Comparison of ENCODE assay signal across 33 cellular contexts in genomic region chr1:243793298-243793697, GRCh38. TPM values are rescaled to one million over a fixed set of nuclear protein-coding genes. Genes with fewer than 3 reads are reported as not detected.
DNase-seq lines count a peak whose midpoint lies in the region; ATAC-seq and TF ChIP-seq lines count a peak whose summit lies in the region.
"Had no signal": no experiment of that assay in that cellular context is flagged by ENCODE, and none has a peak within 500 bp of the region (broad histone marks: within the 10 kb centered on the region; RNA-seq: fewer than 3 reads in every experiment).

No MANE protein-coding gene starts in this region.

- H3K4me1 Mint-ChIP-seq in activated T-cell treated with anti-CD3 and anti-CD28 coated beads, Interleukin-2, amount 50 U/mL, for 24 hours (ENCODE audit: low read depth): peaks cover 65% of the 10 kb centered on the region

- peak overlapping the region; percentile 63 for H3K27ac Mint-ChIP-seq in activated T-cell treated with anti-CD3 and anti-CD28 coated beads, Interleukin-2, amount 50 U/mL, for 24 hours
- H3K27ac Mint-ChIP-seq: CD14-positive monocyte had no signal

- H3K36me3 ChIP-seq in tibial nerve: peaks cover 0 to 5% (median 0%) of the 10 kb centered on the region in 3 donors
- H3K36me3 ChIP-seq: colonic mucosa, ovary, Peyer's patch, transverse colon had no signal

- no peak for TF ChIP-seq EP300 in tibial nerve (IDR thresholded peaks at IDR 0.05)

- no peaks in the 10 kb centered on the region for H3K9me3 ChIP-seq in tibial nerve
- H3K9me3 ChIP-seq: Caco-2, colonic mucosa, ovary, Peyer's patch, transverse colon had no signal

- H3K4me1 ChIP-seq in tibial nerve: peaks cover 0 to 60% (median 31%) of the 10 kb centered on the region in 4 donors
- H3K4me1 ChIP-seq: colonic mucosa had no signal

- ATAC-seq in HG03432 (IDR thresholded peaks at IDR 0.05; ENCODE audit: unreplicated experiment): peak; percentile 62
- ATAC-seq: left colon had no signal

- H3K27me3 Mint-ChIP-seq in activated T-cell treated with anti-CD3 and anti-CD28 coated beads, Interleukin-2, amount 50 U/mL, for 24 hours: no peaks in the 10 kb centered on the region

- 88 to 92% methylated on average over 2 of the region's 2 CpGs for WGBS in tibial nerve, 2 donors

- no peak overlapping the region for H3K4me3 Mint-ChIP-seq in activated T-cell treated with anti-CD3 and anti-CD28 coated beads, Interleukin-2, amount 50 U/mL, for 24 hours
- H3K4me3 Mint-ChIP-seq: CD14-positive monocyte, H9 had no signal

- H3K27ac ChIP-seq in tibial nerve: peak overlapping the region; percentile 63 to 83 (median 69)
- H3K27ac ChIP-seq: colonic mucosa, epithelial cell of prostate had no signal

- TF ChIP-seq CTCF in tibial nerve (IDR thresholded peaks at IDR 0.05): no peak

- no peaks in the 10 kb centered on the region for H3K9me3 Mint-ChIP-seq in activated T-cell treated with anti-CD3 and anti-CD28 coated beads, Interleukin-2, amount 50 U/mL, for 24 hours
- H3K9me3 Mint-ChIP-seq: H9 had no signal

- no peak for DNase-seq in activated T-cell treated with anti-CD3 and anti-CD28 coated beads, Interleukin-2, amount 50 U/mL, for 24 hours
- no peak for DNase-seq in activated T-cell treated with anti-CD3 and anti-CD28 coated beads, Interleukin-2, amount 50 U/mL, for 1 hour
- peak; percentile 18 for DNase-seq in myocyte (ENCODE audit: low read depth)
- no peak for DNase-seq in tibial nerve (ENCODE audit: low spot score in 2 of 2)
- no peak for DNase-seq in NCI-H226
- DNase-seq in AML-193 (lab: John Stamatoyannopoulos, UW): no peak
- DNase-seq in occipital lobe (lab: John Stamatoyannopoulos, UW): no peak
- DNase-seq: 8988T; activated CD4-positive, alpha-beta T cell treated with anti-CD3 and anti-CD28 coated beads for 1 hour; activated naive CD4-positive, alpha-beta T cell treated with Interleukin-2 at 50 U/mL for 16 hours; activated T-cell treated with anti-CD3 and anti-CD28 coated beads, Interleukin-2, amount 50 U/mL, for 48 hours; Caco-2; colonic mucosa; effector CD8-positive, alpha-beta T cell; GDM1; H9; hypothalamus; Kasumi-1; left colon; mammary epithelial cell; MV-4-11; NCI-H146; NCI-H446; NCI-H774; ovary; Peyer's patch; retina; SHP77 treated with DMSO at 0.1 percent for 48 hours; stimulated activated CD4-positive, alpha-beta T cell treated with anti-CD3 and anti-CD28 coated beads, Interleukin-1b, Interleukin-23, amount 100 ng/mL, for 48 hours; transverse colon had no signal

- no peaks in the 10 kb centered on the region for H3K27me3 ChIP-seq in tibial nerve
- H3K27me3 ChIP-seq: colonic mucosa, ovary, Peyer's patch, transverse colon had no signal

- peaks cover 19% of the 10 kb centered on the region for H3K36me3 Mint-ChIP-seq in activated T-cell treated with anti-CD3 and anti-CD28 coated beads, Interleukin-2, amount 50 U/mL, for 24 hours (ENCODE audit: low read depth)
- H3K36me3 Mint-ChIP-seq: CD14-positive monocyte had no signal

- H3K4me3 ChIP-seq in tibial nerve: no peak overlapping the region
- H3K4me3 ChIP-seq: colonic mucosa, ovary, Peyer's patch, transverse colon had no signal

- TF ChIP-seq POLR2A in tibial nerve (IDR thresholded peaks at IDR 0.05): no peak

RNA-seq across cellular contexts. Expression of gene AKT3, which starts 56.7 kb away (rescaled TPM):
- total RNA-seq in myocyte: 9.4 and 10.4 TPM in 2 replicates
- polyA plus RNA-seq in myocyte (2012): 12.0 TPM
- 10 to 100 TPM; 58.8 to 76.0 (median 69.2) TPM for total RNA-seq in tibial nerve
- 624 TPM for total RNA-seq in occipital lobe
